Comparison of ENCODE assay signal across 9 cellular contexts in genomic region chr2:58137221-58137620, GRCh38.
DNase-seq lines count a peak whose midpoint lies in the region; ATAC-seq and TF ChIP-seq lines count a peak whose summit lies in the region.
"Had no signal": no experiment of that assay in that cellular context is flagged by ENCODE, and none has a peak within 500 bp of the region (broad histone marks: within the 10 kb centered on the region; RNA-seq: fewer than 3 reads in every experiment).

No MANE protein-coding gene starts in this region.

- TF ChIP-seq POLR2A in gastroesophageal sphincter (IDR thresholded peaks at IDR 0.05): no peak

- no peak for TF ChIP-seq EP300 in gastroesophageal sphincter (IDR thresholded peaks at IDR 0.05)

- DNase-seq in AG09319 (ENCODE audit: extremely low read depth, low read depth): peak; percentile 15
- peak; percentile 36 for DNase-seq in fibroblast of the conjunctiva (ENCODE audit: low read depth)
- DNase-seq in stimulated activated CD4-positive, alpha-beta T cell treated with anti-CD3 and anti-CD28 coated beads, Interleukin-15, amount 100 ng/mL, for 24 hours: no peak
- no peak for DNase-seq in activated gamma-delta T cell treated with Interleukin-2 at 50 U/mL for 16 hours
- DNase-seq: thyroid gland had no signal

- no peak overlapping the region for H3K27ac ChIP-seq in gastroesophageal sphincter
- H3K27ac ChIP-seq: thyroid gland had no signal

- H3K36me3 ChIP-seq in gastroesophageal sphincter: peaks cover 0 to 18% of the 10 kb centered on the region in 2 donors
- H3K36me3 ChIP-seq: thyroid gland had no signal

- no peaks in the 10 kb centered on the region for H3K9me3 ChIP-seq in gastroesophageal sphincter
- H3K9me3 ChIP-seq: thyroid gland had no signal

- H3K4me1 ChIP-seq in gastroesophageal sphincter: no peaks in the 10 kb centered on the region
- H3K4me1 ChIP-seq: thyroid gland had no signal

- H3K27me3 ChIP-seq in gastroesophageal sphincter: no peaks in the 10 kb centered on the region
- H3K27me3 ChIP-seq: thyroid gland had no signal

- ATAC-seq in HG02870 (IDR thresholded peaks at IDR 0.05; ENCODE audit: unreplicated experiment): peak; percentile 70
- ATAC-seq in SK-N-SH treated with all-trans-retinoic acid at 6 μM for 48 hours: peak; percentile 70
- no peak for ATAC-seq in gastroesophageal sphincter
- ATAC-seq in HG03097 (IDR thresholded peaks at IDR 0.05; ENCODE audit: low FRiP score, unreplicated experiment): no peak

- no peak for TF ChIP-seq CTCF in AG09319 (IDR thresholded peaks at IDR 0.05; ENCODE audit: low read depth, low read length)
- TF ChIP-seq CTCF in gastroesophageal sphincter (IDR thresholded peaks at IDR 0.05): no peak

- H3K4me3 ChIP-seq in gastroesophageal sphincter: no peak overlapping the region
- H3K4me3 ChIP-seq: thyroid gland had no signal

TF ChIP-seq in SK-N-SH treated with all-trans-retinoic acid at 6 μM for 48 hours, 23 proteins besides CTCF, POLR2A, EP300 and RAD21:
- no peak for TF ChIP-seq ZFP30 (CRISPR knock-in tag; IDR thresholded peaks at IDR 0.05)
- TF ChIP-seq TSHZ2 (CRISPR knock-in tag; IDR thresholded peaks at IDR 0.05): no peak
- peak; percentile 73; the same call in 1 of the 2 replicates for TF ChIP-seq CREB5 (CRISPR knock-in tag; IDR thresholded peaks at IDR 0.05; ENCODE audit: low read depth)
- no peak for TF ChIP-seq SNAI2 (CRISPR knock-in tag; IDR thresholded peaks at IDR 0.05)
- TF ChIP-seq ESRRG (CRISPR knock-in tag; IDR thresholded peaks at IDR 0.05): no peak
- no peak for TF ChIP-seq CSDC2 (CRISPR knock-in tag; IDR thresholded peaks at IDR 0.05)
- peak; percentile 25; the same call in 1 of the 2 replicates for TF ChIP-seq ISL1 (CRISPR knock-in tag; IDR thresholded peaks at IDR 0.05)
- peak; percentile 71; the same call in 1 of the 2 replicates for TF ChIP-seq TOX (CRISPR knock-in tag; IDR thresholded peaks at IDR 0.05; ENCODE audit: borderline replicate concordance)
- no peak for TF ChIP-seq PATZ1 (CRISPR knock-in tag; IDR thresholded peaks at IDR 0.05; ENCODE audit: borderline replicate concordance)
- TF ChIP-seq RARB (CRISPR knock-in tag; IDR thresholded peaks at IDR 0.05): no peak
- no peak for TF ChIP-seq ZNF565 (CRISPR knock-in tag; conservative IDR thresholded peaks at IDR 0.05; ENCODE audit: low read depth)
- TF ChIP-seq ZNF70 (CRISPR knock-in tag; IDR thresholded peaks at IDR 0.05): no peak
- TF ChIP-seq ZC3H10 (CRISPR knock-in tag; IDR thresholded peaks at IDR 0.05): no peak
- no peak for TF ChIP-seq PPARA (CRISPR knock-in tag; IDR thresholded peaks at IDR 0.05; ENCODE audit: borderline replicate concordance)

Comparison
In these comparisons a context has a peak if more than half of its experiments do, and no peak if none do; other contexts are left out.
1. DNase-seq: peak in AG09319 (single experiment) and fibroblast of the conjunctiva (single experiment); none in stimulated activated CD4-positive, alpha-beta T cell treated with anti-CD3 and anti-CD28 coated beads, Interleukin-15, amount 100 ng/mL, for 24 hours (single experiment) and activated gamma-delta T cell treated with Interleukin-2 at 50 U/mL for 16 hours (single experiment).
2. ATAC-seq: peak in HG02870 (single experiment) and SK-N-SH treated with all-trans-retinoic acid at 6 μM for 48 hours (single experiment); none in gastroesophageal sphincter (single experiment) and HG03097 (single experiment).